ENCODE assay signal across 8 cellular contexts in the genomic region with DNA sequence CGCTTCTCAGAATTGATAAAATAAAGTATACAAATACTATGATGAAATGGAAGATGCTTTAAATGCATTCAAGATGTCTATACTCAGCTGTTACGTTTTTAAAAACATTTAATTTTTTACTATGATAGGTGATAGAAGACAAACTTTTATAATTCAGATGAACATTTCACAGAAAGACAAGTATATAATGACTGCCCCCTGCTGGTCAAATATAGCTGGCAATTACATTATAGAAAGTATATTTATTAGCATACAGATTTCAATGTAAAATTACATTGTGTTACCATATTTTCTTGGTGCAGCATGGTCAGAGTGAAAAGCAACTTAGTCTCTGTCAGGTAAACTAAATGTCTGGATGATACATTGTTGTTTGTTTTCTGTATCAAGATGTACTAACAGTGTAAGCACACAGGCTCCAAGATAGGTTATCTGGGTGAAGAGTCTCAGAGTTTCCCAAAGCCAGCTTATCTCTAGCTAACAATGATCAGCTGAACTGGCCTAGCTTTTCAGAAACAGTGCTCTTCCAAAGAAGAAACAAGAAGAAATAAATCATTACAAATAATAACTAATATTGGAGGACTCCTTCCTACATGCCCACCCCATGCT. TPM values are rescaled to one million over a fixed set of nuclear protein-coding genes. Genes with fewer than 3 reads are reported as not detected.
DNase-seq lines count a peak whose midpoint lies in the region; ATAC-seq and TF ChIP-seq lines count a peak whose summit lies in the region.

No MANE protein-coding gene starts in this region.

- ATAC-seq in activated B cell treated with CpG ODN at 0.5 μM for 24 hours (ENCODE audit: low read depth), result no peak

- no peaks in the 10 kb centered on the region for H3K36me3 Mint-ChIP-seq in activated B cell treated with CpG ODN at 0.5 μM for 24 hours (ENCODE audit: low read depth)

- DNase-seq in NCI-H510A treated with DMSO at 0.1 percent for 48 hours (lab: John Stamatoyannopoulos, UW), result peak; percentile 9
- no peak for DNase-seq in NCI-H510A (lab: John Stamatoyannopoulos, UW)
- DNase-seq in Jurkat, Clone E6-1 (ENCODE audit: low read depth, low spot score), result peak; percentile 2
- no peak for DNase-seq in activated B cell treated with CpG ODN at 0.5 μM for 24 hours
- DNase-seq in left kidney (ENCODE audit: low read depth, low spot score), result peak; percentile 13
- no peak for DNase-seq in AG20443 (ENCODE audit: low spot score)
- DNase-seq in C1 segment of cervical spinal cord (lab: John Stamatoyannopoulos, UW), result no peak
- no peak for DNase-seq in germinal center (ENCODE audit: low spot score)

- peak; percentile 35 for TF ChIP-seq CTCF in activated B cell treated with CpG ODN at 0.5 μM for 24 hours (IDR thresholded peaks at IDR 0.05)

- POLR2A ChIA-PET in activated B cell treated with CpG ODN at 0.5 μM for 24 hours (lab: Charles Lee), result no interaction called here

- no peak overlapping the region for H3K27ac Mint-ChIP-seq in activated B cell treated with CpG ODN at 0.5 μM for 24 hours

- no peaks in the 10 kb centered on the region for H3K27me3 Mint-ChIP-seq in activated B cell treated with CpG ODN at 0.5 μM for 24 hours

- H3K9me3 Mint-ChIP-seq in activated B cell treated with CpG ODN at 0.5 μM for 24 hours, result no peaks in the 10 kb centered on the region

- CTCF ChIA-PET in activated B cell treated with CpG ODN at 0.5 μM for 24 hours (lab: Charles Lee), result interaction anchor here (0.9 to 3.0 kb wide), 6 partner anchors 9 to 670 kb away, joined by 3 to 13 read pairs (median 4); no protein-coding TSS in a partner anchor

- no peak overlapping the region for H3K4me3 ChIP-seq in Jurkat, Clone E6-1 (ENCODE audit: low read length)

- H3K4me1 Mint-ChIP-seq in activated B cell treated with CpG ODN at 0.5 μM for 24 hours, result no peaks in the 10 kb centered on the region

- intact Hi-C loops in activated B cell treated with CpG ODN at 0.5 μM for 24 hours (cut with micrococcal nuclease), result loop anchor here (1.0 to 5.0 kb wide), 4 partner anchors 239 to 671 kb away; no protein-coding TSS in a partner anchor

- no peak overlapping the region for H3K4me3 Mint-ChIP-seq in activated B cell treated with CpG ODN at 0.5 μM for 24 hours

RNA-seq across cellular contexts. Expression of a gene that starts 54.1 kb away (rescaled TPM):
- not detected for polyA plus RNA-seq in Jurkat, Clone E6-1 (2012; ENCODE audit: insufficient read depth, insufficient read length)
- total RNA-seq in activated B cell treated with CpG ODN at 0.5 μM for 24 hours, result not detected in 2 replicates

Comparison
In these comparisons a context has a peak if more than half of its experiments do, and no peak if none do; other contexts are left out.
1. DNase-seq: peak in NCI-H510A treated with DMSO at 0.1 percent for 48 hours (single experiment), Jurkat, Clone E6-1 (single experiment) and left kidney (single experiment); none in NCI-H510A (single experiment), activated B cell treated with CpG ODN at 0.5 μM for 24 hours (single experiment), AG20443 (single experiment), C1 segment of cervical spinal cord (0 of 14) and germinal center (single experiment).